Comparison of ENCODE assay signal across 13 cellular contexts in the genomic region with DNA sequence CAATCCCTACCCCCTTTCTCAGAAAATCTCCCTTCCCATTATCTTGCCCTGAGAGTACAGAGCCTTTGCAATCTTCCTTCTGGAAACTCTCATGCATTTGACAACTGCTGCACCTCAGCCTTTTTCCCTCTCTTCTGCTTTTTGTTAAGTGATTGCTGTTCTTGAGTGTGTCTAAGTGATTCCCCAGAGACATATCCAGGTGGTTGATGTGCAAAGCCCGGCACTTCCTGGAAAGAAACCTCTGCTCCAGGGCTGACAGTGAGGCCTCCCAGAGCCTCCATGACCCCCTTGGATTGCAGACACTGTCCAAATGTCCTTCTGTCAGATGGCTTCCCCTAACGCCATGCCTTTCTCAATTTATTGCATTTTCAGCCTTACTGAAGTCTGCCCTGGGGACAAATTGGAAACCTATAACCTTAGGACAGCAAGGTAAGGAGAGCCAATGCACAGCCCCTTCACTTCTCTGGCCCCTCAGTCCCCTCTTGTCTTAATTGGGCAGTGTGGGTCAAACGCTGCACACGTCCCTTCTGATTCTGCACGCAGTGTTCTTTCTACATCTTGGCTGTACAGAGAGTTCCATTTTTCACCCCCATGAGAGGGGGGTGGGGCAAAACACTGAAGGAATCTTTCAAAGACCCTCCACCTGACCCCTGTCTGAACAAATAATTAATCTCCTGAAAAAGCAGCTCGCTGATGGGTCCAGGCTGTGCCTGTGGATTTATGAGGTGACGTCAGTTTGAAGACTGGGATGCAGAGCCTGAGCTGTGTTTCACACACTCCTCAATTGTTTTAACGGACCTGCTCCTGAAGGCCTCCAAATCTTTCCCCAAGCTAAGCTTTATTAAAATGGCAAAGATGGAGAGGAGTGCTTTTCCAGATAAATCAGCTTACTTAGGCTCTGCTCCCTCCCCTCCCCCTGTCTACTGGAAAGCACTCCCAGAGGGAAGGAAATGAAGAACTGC.
DNase-seq lines count a peak whose midpoint lies in the region; ATAC-seq and TF ChIP-seq lines count a peak whose summit lies in the region.
"Had no signal": no experiment of that assay in that cellular context is flagged by ENCODE, and none has a peak within 500 bp of the region (broad histone marks: within the 10 kb centered on the region; RNA-seq: fewer than 3 reads in every experiment).

No MANE protein-coding gene starts in this region.

- DNase-seq in NCI-H2227 (lab: John Stamatoyannopoulos, UW; ENCODE audit: unreplicated experiment) = peak; percentile 22
- DNase-seq in left ventricle myocardium superior = no peak
- peak; percentile 87 for DNase-seq in retinal pigment epithelial cell (ENCODE audit: low read depth)
- DNase-seq in amygdala (lab: John Stamatoyannopoulos, UW) = no peak
- DNase-seq in G401 (ENCODE audit: low spot score) = no peak
- no peak for DNase-seq in activated CD4-positive, alpha-beta T cell treated with anti-CD3 and anti-CD28 coated beads, Interleukin-2, amount 50 U/mL, for 4 hours
- DNase-seq: activated T-cell treated with anti-CD3 and anti-CD28 coated beads, Interleukin-2, amount 50 U/mL, for 24 hours; anterior cingulate cortex; DND-41; NCI-H1092 treated with DMSO at 0.1 percent for 48 hours had no signal

- H3K4me2 ChIP-seq in BLaER1 treated with 17β-estradiol and CSF1 and Interleukin-3, amounts not matched to agents 10 nM and 100 nM = peak overlapping the region in 9 of 11 experiments; percentile 19 to 88 (median 78); a peak in 16 of 22 replicates

- H3K4me1 ChIP-seq in BLaER1 treated with 17β-estradiol and CSF1 and Interleukin-3, amounts not matched to agents 10 nM and 100 nM = peaks cover 5 to 31% (median 27%) of the 10 kb centered on the region in 10 experiments

- no peaks in the 10 kb centered on the region for H3K9me3 ChIP-seq in BLaER1 treated with 17β-estradiol and CSF1 and Interleukin-3, amounts not matched to agents 10 nM and 100 nM (replicated peaks in 1 of 11)

- in situ Hi-C loops in G401 (cut with HindIII; ENCODE audit: low sequenced_read_pairs) = no loop called here

- H3K9ac ChIP-seq in BLaER1 treated with 17β-estradiol and CSF1 and Interleukin-3, amounts not matched to agents 10 nM and 100 nM = no peak overlapping the region

- no peak overlapping the region for H3K27ac ChIP-seq in BLaER1 treated with 17β-estradiol and CSF1 and Interleukin-3, amounts not matched to agents 10 nM and 100 nM

- no peak overlapping the region for H3K4me3 ChIP-seq in BLaER1 treated with 17β-estradiol and CSF1 and Interleukin-3, amounts not matched to agents 10 nM and 100 nM
- H3K4me3 ChIP-seq in retinal pigment epithelial cell (ENCODE audit: low read length) = no peak overlapping the region

- intact Hi-C loops in left ventricle myocardium superior (cut with micrococcal nuclease) = no loop called here

- H4K20me1 ChIP-seq in BLaER1 treated with 17β-estradiol and CSF1 and Interleukin-3, amounts not matched to agents 10 nM and 100 nM = peaks cover 0 to 16% (median 0%) of the 10 kb centered on the region in 11 experiments; a peak in 3 of 22 replicates

- H3K36me3 ChIP-seq in BLaER1 treated with 17β-estradiol and CSF1 and Interleukin-3, amounts not matched to agents 10 nM and 100 nM = no peaks in the 10 kb centered on the region

- peaks cover 0 to 99% (median 0%) of the 10 kb centered on the region in 11 experiments; a peak in 8 of 22 replicates for H3K27me3 ChIP-seq in BLaER1 treated with 17β-estradiol and CSF1 and Interleukin-3, amounts not matched to agents 10 nM and 100 nM

- no peak for TF ChIP-seq CTCF in retinal pigment epithelial cell (conservative IDR thresholded peaks at IDR 0.05; ENCODE audit: low read depth, low read length)

- peak; percentile 47 for ATAC-seq in left ventricle myocardium superior
- no peak for ATAC-seq in HG03571 (IDR thresholded peaks at IDR 0.05; ENCODE audit: unreplicated experiment)
- ATAC-seq: natural killer cell treated with Interleukin-12 subunit alpha and Interleukin-12 subunit beta and Interleukin-15 and Interleukin-18, amount 100 ng/mL, for 72 hours had no signal

Comparison
In these comparisons a context has a peak if more than half of its experiments do, and no peak if none do; other contexts are left out.
1. DNase-seq: peak in NCI-H2227 (single experiment) and retinal pigment epithelial cell (single experiment); none in left ventricle myocardium superior (single experiment), amygdala (0 of 56), G401 (single experiment) and activated CD4-positive, alpha-beta T cell treated with anti-CD3 and anti-CD28 coated beads, Interleukin-2, amount 50 U/mL, for 4 hours (0 of 2).